ENCODE assay signal across 1 cellular context in genomic region chr11:72778535-72779494, GRCh38.
TF ChIP-seq lines count a peak whose summit lies in the region.

No MANE protein-coding gene starts in this region.

TF ChIP-seq in H1, 55 proteins besides CTCF, POLR2A, EP300 and RAD21:
- no peak for TF ChIP-seq CTBP2 (IDR thresholded peaks at IDR 0.05; ENCODE audit: borderline replicate concordance, insufficient read depth, insufficient read length, low read length)
- TF ChIP-seq YY1 (IDR thresholded peaks at IDR 0.05; ENCODE audit: low read depth, low read length), result no peak
- TF ChIP-seq CBX5 (IDR thresholded peaks at IDR 0.05; ENCODE audit: low read depth, low read length), result no peak
- no peak for TF ChIP-seq RFX5 (IDR thresholded peaks at IDR 0.05; ENCODE audit: borderline replicate concordance, low read depth, low read length)
- no peak for TF ChIP-seq FOSL1 (IDR thresholded peaks at IDR 0.05; ENCODE audit: insufficient read depth, low read depth, low read length)
- TF ChIP-seq KDM4A (IDR thresholded peaks at IDR 0.05; ENCODE audit: low read depth, low read length, severe bottlenecking), result no peak
- TF ChIP-seq HDAC6 (IDR thresholded peaks at IDR 0.05; ENCODE audit: low read depth, low read length), result no peak
TF ChIP-seq in H1: peak in this region for 0.
